In the genomic region with DNA sequence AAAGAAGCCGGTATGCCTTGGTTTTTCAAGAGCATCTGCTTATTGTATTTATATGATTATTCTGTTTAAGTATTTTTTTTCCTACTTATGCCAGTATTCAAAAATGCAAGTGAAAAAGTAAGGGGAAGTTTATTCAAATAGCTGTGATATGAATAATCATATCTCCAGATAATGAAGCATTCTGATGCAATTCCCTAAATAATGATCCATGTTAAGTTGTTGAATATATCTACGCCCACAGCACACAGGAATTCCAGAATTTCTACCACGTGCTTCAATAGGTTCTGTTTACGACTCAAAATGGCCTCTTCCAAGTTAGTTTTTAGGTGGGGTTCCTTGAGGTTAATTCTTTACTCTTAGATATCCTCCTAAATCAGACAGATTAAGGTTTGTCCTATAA, we compare ENCODE assay signal across 28 cellular contexts.
"Had no signal": no experiment of that assay in that cellular context is flagged by ENCODE, and none has a peak within 500 bp of the region (broad histone marks: within the 10 kb centered on the region; RNA-seq: fewer than 3 reads in every experiment).

No MANE protein-coding gene starts in this region.

- H3K4me3 ChIP-seq: cardiac muscle cell, hepatocyte, sigmoid colon, smooth muscle cell, transverse colon, vagina had no signal

- FAIRE-seq: frontal cortex had no signal

- DNase-seq: activated CD4-positive, alpha-beta T cell treated with anti-CD3 and anti-CD28 coated beads, Interleukin-2, amount 50 U/mL, for 4 hours; activated CD8-positive, alpha-beta memory T cell treated with anti-CD3 and anti-CD28 coated beads, Interleukin-2, amount 50 U/mL, for 48 hours; activated naive CD4-positive, alpha-beta T cell; activated T-cell treated with anti-CD3 and anti-CD28 coated beads, Interleukin-2, amount 50 U/mL, for 4 hours; amniotic stem cell; effector CD8-positive, alpha-beta T cell; erythroblast; glutamatergic neuron; left ventricle myocardium superior; nephron progenitor cell; retina; sigmoid colon; stimulated activated CD4-positive, alpha-beta T cell treated with anti-CD3 and anti-CD28 coated beads, Interleukin-15, amount 100 ng/mL, for 24 hours; stimulated activated CD8-positive, alpha-beta memory T cell treated with anti-CD3 and anti-CD28 coated beads, Interleukin-4, amount 100 ng/mL, for 48 hours; stimulated activated naive B cell treated with anti-CD40 and anti-IgM and Interleukin-4, amounts not matched to agents 10 μg/mL and 1 μg/mL and 100 μg/mL, for 72 hours; T-helper 9 cell; transverse colon had no signal

- H3K9me3 Mint-ChIP-seq: activated T-cell treated with anti-CD3 and anti-CD28 coated beads, Interleukin-2, amount 50 U/mL, for 4 hours; activated T-helper 2 cell treated with anti-CD3 and anti-CD28 coated beads, Interferon-gamma antibody, Interleukin-2, Interleukin-4, amounts not matched to agents 10 μg/mL and 5 μg/mL and 100 μg/mL, durations not matched to agents 14 hours and 24 hours and 36 hours; memory B cell had no signal

- H3K4me1 Mint-ChIP-seq: memory B cell; stimulated activated naive B cell treated with anti-CD40 and anti-IgM and Interleukin-4, amounts not matched to agents 10 μg/mL and 1 μg/mL and 100 μg/mL, for 72 hours; WTC11 had no signal

- H3K79me2 ChIP-seq: hepatocyte had no signal

- H3K4me2 ChIP-seq: hepatocyte, smooth muscle cell had no signal

- H3K27ac ChIP-seq: cardiac muscle cell, hepatocyte, sigmoid colon, transverse colon, vagina had no signal

- H3K27ac Mint-ChIP-seq: activated naive CD8-positive, alpha-beta T cell; activated T-helper 2 cell treated with anti-CD3 and anti-CD28 coated beads, Interferon-gamma antibody, Interleukin-2, Interleukin-4, amounts not matched to agents 10 μg/mL and 5 μg/mL and 100 μg/mL, durations not matched to agents 14 hours and 24 hours and 36 hours; dendritic cell treated with granulocyte-macrophage colony-stimulating factor and Interleukin-4, amounts not matched to agents 40 ng/mL and 50 ng/mL, for 4 days; memory B cell; nephron progenitor cell; progenitor cell of endocrine pancreas; stimulated activated naive B cell treated with anti-CD40 and anti-IgM and Interleukin-4, amounts not matched to agents 10 μg/mL and 1 μg/mL and 100 μg/mL, for 72 hours; WTC11 had no signal

- H3K27me3 ChIP-seq: cardiac muscle cell, hepatocyte, sigmoid colon, transverse colon, vagina had no signal

- ATAC-seq: activated T-cell treated with anti-CD3 and anti-CD28 coated beads, Interleukin-2, amount 50 U/mL, for 4 hours; left ventricle myocardium superior; stimulated activated naive B cell treated with anti-CD40 and anti-IgM and Interleukin-4, amounts not matched to agents 10 μg/mL and 1 μg/mL and 100 μg/mL, for 72 hours; WTC11 had no signal

- H3K9me3 ChIP-seq: sigmoid colon, transverse colon, vagina had no signal

- H3K36me3 Mint-ChIP-seq: activated naive CD8-positive, alpha-beta T cell; memory B cell; stimulated activated naive B cell treated with anti-CD40 and anti-IgM and Interleukin-4, amounts not matched to agents 10 μg/mL and 1 μg/mL and 100 μg/mL, for 72 hours; WTC11 had no signal

- H3K4me1 ChIP-seq: sigmoid colon, transverse colon, vagina had no signal

- H3K4me3 Mint-ChIP-seq: activated naive CD8-positive, alpha-beta T cell; activated T-cell treated with anti-CD3 and anti-CD28 coated beads, Interleukin-2, amount 50 U/mL, for 4 hours; dendritic cell treated with granulocyte-macrophage colony-stimulating factor and Interleukin-4, amounts not matched to agents 40 ng/mL and 50 ng/mL, for 4 days; memory B cell; nephron progenitor cell; stimulated activated naive B cell treated with anti-CD40 and anti-IgM and Interleukin-4, amounts not matched to agents 10 μg/mL and 1 μg/mL and 100 μg/mL, for 72 hours; WTC11 had no signal

- H3K27me3 Mint-ChIP-seq: activated naive CD8-positive, alpha-beta T cell; dendritic cell treated with granulocyte-macrophage colony-stimulating factor and Interleukin-4, amounts not matched to agents 40 ng/mL and 50 ng/mL, for 4 days; progenitor cell of endocrine pancreas had no signal

- H2AFZ ChIP-seq: hepatocyte had no signal

- H3K36me3 ChIP-seq: cardiac muscle cell, sigmoid colon, transverse colon, vagina had no signal
